4 cellular contexts compared by ENCODE assay signal in the genomic region with DNA sequence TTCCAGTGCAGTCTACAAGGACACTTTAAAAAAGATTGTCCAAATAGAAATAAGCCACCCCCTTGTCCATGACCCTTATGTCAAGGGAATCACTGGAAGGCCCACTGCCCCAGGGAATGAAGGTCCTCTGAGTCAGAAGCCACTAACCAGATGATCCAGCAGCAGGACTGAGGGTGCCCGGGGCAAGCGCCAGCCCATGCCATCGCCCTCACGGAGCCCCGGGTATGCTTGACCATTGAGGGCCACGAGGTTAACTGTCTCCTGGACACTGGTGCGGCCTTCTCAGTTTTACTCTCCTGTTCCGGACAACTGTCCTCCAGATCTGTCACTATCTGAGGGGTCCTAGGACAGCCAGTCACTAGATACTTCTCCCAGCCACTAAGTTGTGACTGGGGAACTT. TPM values are rescaled to one million over a fixed set of nuclear protein-coding genes. Genes with fewer than 3 reads are reported as not detected.
"Had no signal": no experiment of that assay in that cellular context is flagged by ENCODE, and none has a peak within 500 bp of the region (broad histone marks: within the 10 kb centered on the region; RNA-seq: fewer than 3 reads in every experiment).

No MANE protein-coding gene starts in this region.

RNA-seq across cellular contexts. Expression of a gene that starts 47.3 kb away (rescaled TPM):
- polyA plus RNA-seq: HepG2, IgD-negative memory B cell, IMR-90, K562 had no signal
